8 cellular contexts compared by ENCODE assay signal in genomic region chr2:220533485-220533884, GRCh38.
DNase-seq lines count a peak whose midpoint lies in the region; ATAC-seq and TF ChIP-seq lines count a peak whose summit lies in the region.

No MANE protein-coding gene starts in this region.

- H3K4me1 Mint-ChIP-seq in activated CD4-positive, alpha-beta memory T cell treated with anti-CD3 and anti-CD28 coated beads for 36 hours (ENCODE audit: low read depth) = no peaks in the 10 kb centered on the region
- H3K4me1 Mint-ChIP-seq in activated CD4-positive, alpha-beta memory T cell treated with anti-CD3 and anti-CD28 coated beads, Interleukin-2, amount 10 ng/mL, durations not matched to agents 7 days and 5 days = no peaks in the 10 kb centered on the region
- H3K4me1 Mint-ChIP-seq in naive thymus-derived CD4-positive, alpha-beta T cell = no peaks in the 10 kb centered on the region

- H3K27ac ChIP-seq in mesenchymal stem cell (ENCODE audit: low read length, poor library complexity, severe bottlenecking) (no peak overlapping the region), uterus (no peak overlapping the region)
- no peak overlapping the region for H3K27ac ChIP-seq in naive thymus-derived CD4-positive, alpha-beta T cell (ENCODE audit: low read depth, low read length)

- H3K27me3 Mint-ChIP-seq in activated CD4-positive, alpha-beta memory T cell treated with anti-CD3 and anti-CD28 coated beads for 36 hours = no peaks in the 10 kb centered on the region
- H3K27me3 Mint-ChIP-seq in activated CD4-positive, alpha-beta memory T cell treated with anti-CD3 and anti-CD28 coated beads, Interleukin-2, amount 10 ng/mL, durations not matched to agents 7 days and 5 days = no peaks in the 10 kb centered on the region
- H3K27me3 Mint-ChIP-seq in naive thymus-derived CD4-positive, alpha-beta T cell = peaks cover 0 to 5% (median 0%) of the 10 kb centered on the region in 5 donors

- H4K91ac ChIP-seq in mesenchymal stem cell (ENCODE audit: low read length) = no peak overlapping the region

- H2BK5ac ChIP-seq in mesenchymal stem cell (ENCODE audit: low read depth, low read length, poor library complexity, severe bottlenecking) = no peak overlapping the region

- intact Hi-C loops in activated CD4-positive, alpha-beta memory T cell treated with anti-CD3 and anti-CD28 coated beads for 36 hours (cut with micrococcal nuclease) = no loop called here
- intact Hi-C loops in uterus (cut with DNase I; ENCODE audit: low total_unique reads) = no loop called here
- intact Hi-C loops in naive thymus-derived CD4-positive, alpha-beta T cell (cut with micrococcal nuclease) = no loop called here

- H3K27me3 ChIP-seq in mesenchymal stem cell (ENCODE audit: control insufficient read depth in 1 of 2, insufficient read depth in 1 of 2, low read length in 2 of 2) = no peaks in the 10 kb centered on the region
- H3K27me3 ChIP-seq in uterus = no peaks in the 10 kb centered on the region
- H3K27me3 ChIP-seq in naive thymus-derived CD4-positive, alpha-beta T cell (ENCODE audit: control insufficient read depth in 2 of 2, insufficient read depth in 2 of 2, low read length in 2 of 2) = no peaks in the 10 kb centered on the region

- 22% methylated on average over 2 of the region's 2 CpGs for WGBS in mesenchymal stem cell

- H3K4ac ChIP-seq in mesenchymal stem cell (ENCODE audit: low read depth in 1 of 2, low read length in 2 of 2) = no peak overlapping the region

- H3K9ac ChIP-seq in mesenchymal stem cell (ENCODE audit: low read length) = no peak overlapping the region

- H2AFZ ChIP-seq in mesenchymal stem cell (ENCODE audit: low read depth, low read length) = no peak overlapping the region

- peak; percentile 17 for DNase-seq in activated CD4-positive, alpha-beta memory T cell treated with anti-CD3 and anti-CD28 coated beads for 36 hours
- no peak for DNase-seq in activated CD4-positive, alpha-beta memory T cell treated with anti-CD3 and anti-CD28 coated beads, Interleukin-2, amount 10 ng/mL, durations not matched to agents 7 days and 5 days
- DNase-seq in T1000 (lab: John Stamatoyannopoulos, UW) (peak; percentile 55), mesenchymal stem cell (peak; percentile 91), uterus (no peak), NCI-H2227 (lab: John Stamatoyannopoulos, UW; ENCODE audit: unreplicated experiment) (no peak)
- no peak for DNase-seq in naive thymus-derived CD4-positive, alpha-beta T cell

- no peak overlapping the region for H3K23ac ChIP-seq in mesenchymal stem cell (ENCODE audit: low read length in 2 of 2)

- no peak overlapping the region for H2BK15ac ChIP-seq in mesenchymal stem cell (ENCODE audit: low read depth, poor library complexity, severe bottlenecking)

- no peak for TF ChIP-seq CTCF in uterus (IDR thresholded peaks at IDR 0.05)

- no peak overlapping the region for H2BK12ac ChIP-seq in mesenchymal stem cell (ENCODE audit: low read length in 2 of 2)

- CTCF ChIA-PET in activated CD4-positive, alpha-beta memory T cell treated with anti-CD3 and anti-CD28 coated beads for 36 hours (lab: Charles Lee) = no interaction called here
- CTCF ChIA-PET in activated CD4-positive, alpha-beta memory T cell treated with anti-CD3 and anti-CD28 coated beads, Interleukin-2, amount 10 ng/mL, durations not matched to agents 7 days and 5 days (lab: Charles Lee) = no interaction called here
- CTCF ChIA-PET in naive thymus-derived CD4-positive, alpha-beta T cell (lab: Charles Lee) = no interaction called here

- TF ChIP-seq POLR2A in uterus (IDR thresholded peaks at IDR 0.05) = no peak

- POLR2A ChIA-PET in activated CD4-positive, alpha-beta memory T cell treated with anti-CD3 and anti-CD28 coated beads for 36 hours (lab: Charles Lee) = no interaction called here
- POLR2A ChIA-PET in activated CD4-positive, alpha-beta memory T cell treated with anti-CD3 and anti-CD28 coated beads, Interleukin-2, amount 10 ng/mL, durations not matched to agents 7 days and 5 days (lab: Charles Lee) = no interaction called here
- POLR2A ChIA-PET in naive thymus-derived CD4-positive, alpha-beta T cell (lab: Charles Lee) = no interaction called here

- ATAC-seq in HG03025 (IDR thresholded peaks at IDR 0.05; ENCODE audit: low FRiP score, unreplicated experiment) = peak; percentile 84
- no peak for ATAC-seq in naive thymus-derived CD4-positive, alpha-beta T cell

- H3K4me2 ChIP-seq in mesenchymal stem cell (ENCODE audit: low read length, poor library complexity, severe bottlenecking) = no peak overlapping the region

- no peaks in the 10 kb centered on the region for H3K4me1 ChIP-seq in mesenchymal stem cell (ENCODE audit: control insufficient read depth, insufficient read depth, low read depth, low read length)
- H3K4me1 ChIP-seq in uterus = no peaks in the 10 kb centered on the region
- no peaks in the 10 kb centered on the region for H3K4me1 ChIP-seq in naive thymus-derived CD4-positive, alpha-beta T cell (ENCODE audit: control insufficient read depth in 2 of 2, insufficient read depth in 2 of 2, low read length in 2 of 2)

- no peak overlapping the region for H3K4me3 ChIP-seq in mesenchymal stem cell (ENCODE audit: insufficient read depth in 1 of 2, low read depth in 1 of 2, low read length in 2 of 2)
- H3K4me3 ChIP-seq in uterus = no peak overlapping the region
- H3K4me3 ChIP-seq in naive thymus-derived CD4-positive, alpha-beta T cell (ENCODE audit: low read length) = no peak overlapping the region

- H3K36me3 Mint-ChIP-seq in activated CD4-positive, alpha-beta memory T cell treated with anti-CD3 and anti-CD28 coated beads for 36 hours = no peaks in the 10 kb centered on the region
- H3K36me3 Mint-ChIP-seq in activated CD4-positive, alpha-beta memory T cell treated with anti-CD3 and anti-CD28 coated beads, Interleukin-2, amount 10 ng/mL, durations not matched to agents 7 days and 5 days (ENCODE audit: low read depth) = no peaks in the 10 kb centered on the region
- H3K36me3 Mint-ChIP-seq in naive thymus-derived CD4-positive, alpha-beta T cell = peaks cover 0 to 4% (median 0%) of the 10 kb centered on the region in 5 donors

- no peak overlapping the region for H2BK120ac ChIP-seq in mesenchymal stem cell (ENCODE audit: low read depth, low read length)

- no peak overlapping the region for H2AK5ac ChIP-seq in mesenchymal stem cell (ENCODE audit: low read length, severe bottlenecking)

- H3K27ac Mint-ChIP-seq in activated CD4-positive, alpha-beta memory T cell treated with anti-CD3 and anti-CD28 coated beads for 36 hours = no peak overlapping the region
- H3K27ac Mint-ChIP-seq in activated CD4-positive, alpha-beta memory T cell treated with anti-CD3 and anti-CD28 coated beads, Interleukin-2, amount 10 ng/mL, durations not matched to agents 7 days and 5 days = no peak overlapping the region
- no peak overlapping the region for H3K27ac Mint-ChIP-seq in naive thymus-derived CD4-positive, alpha-beta T cell

- H3K9me3 ChIP-seq in mesenchymal stem cell (ENCODE audit: control insufficient read depth, low read length) = peaks cover 12% of the 10 kb centered on the region
- H3K9me3 ChIP-seq in uterus = no peaks in the 10 kb centered on the region
- H3K9me3 ChIP-seq in naive thymus-derived CD4-positive, alpha-beta T cell (ENCODE audit: control insufficient read depth in 2 of 3, low read length in 3 of 3) = no peaks in the 10 kb centered on the region

- H3K4me3 Mint-ChIP-seq in activated CD4-positive, alpha-beta memory T cell treated with anti-CD3 and anti-CD28 coated beads for 36 hours = no peak overlapping the region
- no peak overlapping the region for H3K4me3 Mint-ChIP-seq in activated CD4-positive, alpha-beta memory T cell treated with anti-CD3 and anti-CD28 coated beads, Interleukin-2, amount 10 ng/mL, durations not matched to agents 7 days and 5 days
- H3K4me3 Mint-ChIP-seq in naive thymus-derived CD4-positive, alpha-beta T cell = no peak overlapping the region

- H4K8ac ChIP-seq in mesenchymal stem cell (ENCODE audit: low read length) = no peak overlapping the region

- no peak overlapping the region for H3K14ac ChIP-seq in mesenchymal stem cell (ENCODE audit: low read length in 2 of 2)

- peaks cover 7% of the 10 kb centered on the region for H3K9me3 Mint-ChIP-seq in activated CD4-positive, alpha-beta memory T cell treated with anti-CD3 and anti-CD28 coated beads for 36 hours
- peaks cover 2% of the 10 kb centered on the region for H3K9me3 Mint-ChIP-seq in activated CD4-positive, alpha-beta memory T cell treated with anti-CD3 and anti-CD28 coated beads, Interleukin-2, amount 10 ng/mL, durations not matched to agents 7 days and 5 days
- peaks cover 1 to 20% (median 10%) of the 10 kb centered on the region in 11 donors for H3K9me3 Mint-ChIP-seq in naive thymus-derived CD4-positive, alpha-beta T cell

- no peak overlapping the region for H3K18ac ChIP-seq in mesenchymal stem cell (ENCODE audit: low read depth in 1 of 2, low read length in 2 of 2)

- H3K36me3 ChIP-seq in mesenchymal stem cell (ENCODE audit: control insufficient read depth in 1 of 2, insufficient read depth in 2 of 2, low read depth in 1 of 2, low read length in 2 of 2) = no peaks in the 10 kb centered on the region
- H3K36me3 ChIP-seq in uterus = no peaks in the 10 kb centered on the region
- H3K36me3 ChIP-seq in naive thymus-derived CD4-positive, alpha-beta T cell (ENCODE audit: control insufficient read depth in 2 of 3, insufficient read depth in 3 of 3, low read length in 3 of 3) = no peaks in the 10 kb centered on the region

- no peaks in the 10 kb centered on the region for H3K79me1 ChIP-seq in mesenchymal stem cell (replicated peaks; ENCODE audit: low read length, poor library complexity, severe bottlenecking)

Comparison
In these comparisons a context has a peak if more than half of its experiments do, and no peak if none do; other contexts are left out.
1. DNase-seq: peak in activated CD4-positive, alpha-beta memory T cell treated with anti-CD3 and anti-CD28 coated beads for 36 hours (single experiment), T1000 (single experiment) and mesenchymal stem cell (single experiment); none in activated CD4-positive, alpha-beta memory T cell treated with anti-CD3 and anti-CD28 coated beads, Interleukin-2, amount 10 ng/mL, durations not matched to agents 7 days and 5 days (single experiment), uterus (0 of 2), NCI-H2227 (single experiment) and naive thymus-derived CD4-positive, alpha-beta T cell (0 of 9).